ENCODE assay signal across 17 cellular contexts in genomic region chr14:37168721-37169120, GRCh38. TPM values are rescaled to one million over a fixed set of nuclear protein-coding genes. Genes with fewer than 3 reads are reported as not detected.
"Had no signal": no experiment of that assay in that cellular context is flagged by ENCODE, and none has a peak within 500 bp of the region (broad histone marks: within the 10 kb centered on the region; RNA-seq: fewer than 3 reads in every experiment).

No MANE protein-coding gene starts in this region.

- H3K27ac ChIP-seq: body of pancreas, gastrocnemius medialis, neutrophil, right atrium auricular region, tibial artery, vagina had no signal

- DNase-seq: activated B cell treated with CpG ODN at 0.5 μM for 24 hours; activated CD4-positive, alpha-beta T cell treated with anti-CD3 and anti-CD28 coated beads, Interleukin-2, amount 10 ng/mL, durations not matched to agents 7 days and 5 days; activated CD8-positive, alpha-beta memory T cell treated with anti-CD3 and anti-CD28 coated beads for 24 hours; activated naive CD4-positive, alpha-beta T cell treated with anti-CD3 and anti-CD28 coated beads, Interleukin-2, amount 50 U/mL, for 16 hours; amniotic stem cell; cortex of kidney; effector memory CD4-positive, alpha-beta T cell; gastrocnemius medialis; T-helper 9 cell; tibial artery had no signal

- H3K27ac Mint-ChIP-seq: activated B cell treated with CpG ODN at 0.5 μM for 24 hours; activated CD4-positive, alpha-beta T cell treated with anti-CD3 and anti-CD28 coated beads, Interleukin-2, amount 10 ng/mL, durations not matched to agents 7 days and 5 days; activated T-helper 2 cell treated with anti-CD3 and anti-CD28 coated beads, Interferon-gamma antibody, Interleukin-2, Interleukin-4, amounts not matched to agents 10 μg/mL and 5 μg/mL and 100 μg/mL, durations not matched to agents 14 hours and 24 hours and 36 hours had no signal

- H3K4me2 ChIP-seq: smooth muscle cell had no signal

- H3K27me3 Mint-ChIP-seq: central memory CD8-positive, alpha-beta T cell had no signal

- H3K36me3 ChIP-seq: gastrocnemius medialis, neutrophil, right atrium auricular region, tibial artery, vagina had no signal

- H3K27me3 ChIP-seq: body of pancreas, gastrocnemius medialis, right atrium auricular region, tibial artery, vagina had no signal

- H3K4me3 Mint-ChIP-seq: activated B cell treated with CpG ODN at 0.5 μM for 24 hours; activated CD4-positive, alpha-beta T cell treated with anti-CD3 and anti-CD28 coated beads, Interleukin-2, amount 10 ng/mL, durations not matched to agents 7 days and 5 days; central memory CD8-positive, alpha-beta T cell had no signal

- ATAC-seq: body of pancreas, gastrocnemius medialis had no signal

- H3K4me3 ChIP-seq: body of pancreas, gastrocnemius medialis, right atrium auricular region, smooth muscle cell, tibial artery, vagina had no signal

- H3K9me3 Mint-ChIP-seq: activated B cell treated with CpG ODN at 0.5 μM for 24 hours; activated CD4-positive, alpha-beta T cell treated with anti-CD3 and anti-CD28 coated beads, Interleukin-2, amount 10 ng/mL, durations not matched to agents 7 days and 5 days; activated T-helper 2 cell treated with anti-CD3 and anti-CD28 coated beads, Interferon-gamma antibody, Interleukin-2, Interleukin-4, amounts not matched to agents 10 μg/mL and 5 μg/mL and 100 μg/mL, durations not matched to agents 14 hours and 24 hours and 36 hours had no signal

- H3K9me3 ChIP-seq: body of pancreas, gastrocnemius medialis, neutrophil, right atrium auricular region, tibial artery, vagina had no signal

- H3K4me1 Mint-ChIP-seq: activated CD4-positive, alpha-beta T cell treated with anti-CD3 and anti-CD28 coated beads, Interleukin-2, amount 10 ng/mL, durations not matched to agents 7 days and 5 days; central memory CD8-positive, alpha-beta T cell had no signal

RNA-seq across cellular contexts. Expression of gene SLC25A21, which starts 3.7 kb away (rescaled TPM):
- total RNA-seq: activated B cell treated with CpG ODN at 0.5 μM for 24 hours; activated CD4-positive, alpha-beta T cell treated with anti-CD3 and anti-CD28 coated beads, Interleukin-2, amount 10 ng/mL, durations not matched to agents 7 days and 5 days; activated T-helper 2 cell treated with anti-CD3 and anti-CD28 coated beads, Interferon-gamma antibody, Interleukin-2, Interleukin-4, amounts not matched to agents 10 μg/mL and 5 μg/mL and 100 μg/mL, durations not matched to agents 14 hours and 24 hours and 36 hours; body of pancreas; smooth muscle cell had no signal

RNA-seq across cellular contexts. Expression of gene MIPOL1, which starts 29.0 kb away (rescaled TPM):
- total RNA-seq: activated B cell treated with CpG ODN at 0.5 μM for 24 hours; activated CD4-positive, alpha-beta T cell treated with anti-CD3 and anti-CD28 coated beads, Interleukin-2, amount 10 ng/mL, durations not matched to agents 7 days and 5 days; activated T-helper 2 cell treated with anti-CD3 and anti-CD28 coated beads, Interferon-gamma antibody, Interleukin-2, Interleukin-4, amounts not matched to agents 10 μg/mL and 5 μg/mL and 100 μg/mL, durations not matched to agents 14 hours and 24 hours and 36 hours had no signal
